8 cellular contexts compared by ENCODE assay signal in genomic region chr17:18681767-18682571, GRCh38. TPM values are rescaled to one million over a fixed set of nuclear protein-coding genes. Genes with fewer than 3 reads are reported as not detected.
DNase-seq lines count a peak whose midpoint lies in the region; ATAC-seq and TF ChIP-seq lines count a peak whose summit lies in the region.
"Not testable (repeated sequence)": the region's sequence is repeated elsewhere in the genome, so short reads cannot be mapped to it uniquely, and the experiment has no call there.

TSS of gene FOXO3B (minus strand) at chr17:18682314. CDS start at chr17:18681651, 663 bp downstream.

- H3K4me1 ChIP-seq in A673 (ENCODE audit: insufficient read depth, low read length, poor library complexity, severe bottlenecking) = not testable (repeated sequence)

- H3K4me3 ChIP-seq in A673 (ENCODE audit: low read depth, low read length, poor library complexity, severe bottlenecking) (peak within 1 kb of the TSS; percentile 63), WI38 (ENCODE audit: low read depth, low read length) (peak within 1 kb of the TSS; percentile 60), cardiac fibroblast (replicated peaks in 1 of 2; ENCODE audit: low read depth in 2 of 2, low read length in 2 of 2) (peak within 1 kb of the TSS; percentile 59 to 60), iPS-18c (ENCODE audit: insufficient read depth, low read depth, low read length) (peak within 1 kb of the TSS; percentile 58), skeletal muscle cell (ENCODE audit: low read depth, low read length) (peak within 1 kb of the TSS; percentile 51)

- H3K36me3 ChIP-seq in A673 (ENCODE audit: insufficient read depth, low read length, poor library complexity, severe bottlenecking) = not testable (repeated sequence)

- TF ChIP-seq CTCF in A673 (conservative IDR thresholded peaks at IDR 0.05; ENCODE audit: low read depth, low read length); WI38 (IDR thresholded peaks at IDR 0.05; ENCODE audit: low read depth, low read length); cardiac fibroblast (IDR thresholded peaks at IDR 0.05; ENCODE audit: low read depth, low read length): not testable (repeated sequence)

- not testable (repeated sequence) for H3K27me3 ChIP-seq in A673 (replicated peaks; ENCODE audit: insufficient read depth, low read depth, low read length, poor library complexity)

- peak; percentile 99 for DNase-seq in A673 (ENCODE audit: low spot score)
- peak; percentile 76 for DNase-seq in NCI-H2196 (lab: John Stamatoyannopoulos, UW; ENCODE audit: unreplicated experiment)
- DNase-seq in cardiac fibroblast (ENCODE audit: low read depth in 2 of 2) = peak; percentile 94 to 98
- peak; percentile 81 for DNase-seq in skeletal muscle cell (ENCODE audit: low read depth)

- not testable (repeated sequence) for H3K9me3 ChIP-seq in A673 (ENCODE audit: low read depth, low read length, poor library complexity, severe bottlenecking); iPS-18c (ENCODE audit: control insufficient read depth, insufficient read depth, low read length)

- POLR2A ChIA-PET in A673 (lab: Charles Lee; ENCODE audit: low non-redundant PET) = interaction anchor here (0.6 kb wide), 1 partner anchor 44 kb away, joined by 5 read pairs; no protein-coding TSS in a partner anchor

- not testable (repeated sequence) for BruUV-seq in A673 (replicated peaks; lab: Mats Ljungman, UMichigan)

- CTCF ChIA-PET in A673 (lab: Charles Lee) = not testable (repeated sequence)

- intact Hi-C loops in A673 (cut with micrococcal nuclease; ENCODE audit: unreplicated experiment) = not testable (repeated sequence)

- peak within 1 kb of the TSS; percentile 65 for H3K27ac ChIP-seq in A673 (ENCODE audit: low read depth, low read length, poor library complexity, severe bottlenecking)

- ATAC-seq in GM18873 (IDR thresholded peaks at IDR 0.05; ENCODE audit: low FRiP score, unreplicated experiment) (peak; percentile 59), HG03097 (IDR thresholded peaks at IDR 0.05; ENCODE audit: low FRiP score, unreplicated experiment) (peak; percentile 95)

RNA-seq across cellular contexts. Expression of gene FOXO3B, which starts in this region (rescaled TPM):
- total RNA-seq in A673 (2021) = 10.3 and 11.1 TPM in 2 replicates

Comparison
In these comparisons a context has a peak if more than half of its experiments do, and no peak if none do; other contexts are left out.
1. Peak in every context shown above with its lines: DNase-seq, ATAC-seq, H3K4me3 ChIP-seq and H3K27ac ChIP-seq.